1 cellular context compared by ENCODE assay signal in the genomic region with DNA sequence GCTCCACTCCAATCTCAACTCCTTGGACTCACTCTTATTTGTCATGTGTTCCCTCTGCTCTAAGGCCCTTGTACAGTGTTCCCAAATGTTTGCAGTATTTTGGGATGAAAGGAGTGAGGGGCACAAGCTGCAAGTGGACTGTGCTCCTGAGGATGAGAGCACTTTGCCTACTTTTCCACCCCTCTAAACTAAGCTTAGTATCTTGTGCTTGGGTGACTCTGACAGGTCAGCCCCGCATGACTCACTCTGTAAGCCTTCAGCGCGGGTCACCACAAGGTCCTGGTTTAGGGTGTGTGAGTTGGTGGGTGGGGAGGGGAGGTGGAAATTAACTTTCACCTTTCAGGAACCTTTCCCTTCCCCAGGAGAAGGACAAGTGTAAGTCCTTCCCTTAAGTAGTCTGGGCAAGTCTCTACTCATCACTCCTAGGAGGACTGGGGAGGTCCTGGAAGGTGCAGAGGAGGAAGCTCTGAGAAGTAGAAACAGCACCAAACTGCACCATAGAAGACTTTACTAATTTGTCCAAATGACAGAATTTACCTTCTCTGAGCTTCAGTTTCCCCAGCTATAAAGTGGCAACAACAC.
TF ChIP-seq lines count a peak whose summit lies in the region.

No MANE protein-coding gene starts in this region.

TF ChIP-seq in K562, 482 proteins besides CTCF, POLR2A, EP300 and RAD21 (continued from another document):
- TF ChIP-seq, protein P1, sequence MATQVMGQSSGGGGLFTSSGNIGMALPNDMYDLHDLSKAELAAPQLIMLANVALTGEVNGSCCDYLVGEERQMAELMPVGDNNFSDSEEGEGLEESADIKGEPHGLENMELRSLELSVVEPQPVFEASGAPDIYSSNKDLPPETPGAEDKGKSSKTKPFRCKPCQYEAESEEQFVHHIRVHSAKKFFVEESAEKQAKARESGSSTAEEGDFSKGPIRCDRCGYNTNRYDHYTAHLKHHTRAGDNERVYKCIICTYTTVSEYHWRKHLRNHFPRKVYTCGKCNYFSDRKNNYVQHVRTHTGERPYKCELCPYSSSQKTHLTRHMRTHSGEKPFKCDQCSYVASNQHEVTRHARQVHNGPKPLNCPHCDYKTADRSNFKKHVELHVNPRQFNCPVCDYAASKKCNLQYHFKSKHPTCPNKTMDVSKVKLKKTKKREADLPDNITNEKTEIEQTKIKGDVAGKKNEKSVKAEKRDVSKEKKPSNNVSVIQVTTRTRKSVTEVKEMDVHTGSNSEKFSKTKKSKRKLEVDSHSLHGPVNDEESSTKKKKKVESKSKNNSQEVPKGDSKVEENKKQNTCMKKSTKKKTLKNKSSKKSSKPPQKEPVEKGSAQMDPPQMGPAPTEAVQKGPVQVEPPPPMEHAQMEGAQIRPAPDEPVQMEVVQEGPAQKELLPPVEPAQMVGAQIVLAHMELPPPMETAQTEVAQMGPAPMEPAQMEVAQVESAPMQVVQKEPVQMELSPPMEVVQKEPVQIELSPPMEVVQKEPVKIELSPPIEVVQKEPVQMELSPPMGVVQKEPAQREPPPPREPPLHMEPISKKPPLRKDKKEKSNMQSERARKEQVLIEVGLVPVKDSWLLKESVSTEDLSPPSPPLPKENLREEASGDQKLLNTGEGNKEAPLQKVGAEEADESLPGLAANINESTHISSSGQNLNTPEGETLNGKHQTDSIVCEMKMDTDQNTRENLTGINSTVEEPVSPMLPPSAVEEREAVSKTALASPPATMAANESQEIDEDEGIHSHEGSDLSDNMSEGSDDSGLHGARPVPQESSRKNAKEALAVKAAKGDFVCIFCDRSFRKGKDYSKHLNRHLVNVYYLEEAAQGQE (CRISPR knock-in tag; IDR thresholded peaks at IDR 0.05; ENCODE audit: low read depth): no peak
- no peak for TF ChIP-seq POLR2G (IDR thresholded peaks at IDR 0.05; ENCODE audit: low read depth, low read length)
- TF ChIP-seq RB1 (IDR thresholded peaks at IDR 0.05; ENCODE audit: low read depth): no peak
- no peak for TF ChIP-seq MEF2D (tag; conservative IDR thresholded peaks at IDR 0.05; ENCODE audit: low read depth)
- peak in 1 of 2 experiments; percentile 18; a peak in 1 of 4 replicates for TF ChIP-seq TRIM24 (IDR thresholded peaks at IDR 0.05)
- TF ChIP-seq ZNF140 (CRISPR knock-in tag; IDR thresholded peaks at IDR 0.05): no peak
- TF ChIP-seq IFI16 (CRISPR knock-in tag; IDR thresholded peaks at IDR 0.05): no peak
- no peak for TF ChIP-seq HES1 (IDR thresholded peaks at IDR 0.05; ENCODE audit: low read depth)
- no peak for TF ChIP-seq KDM5B (IDR thresholded peaks at IDR 0.05; ENCODE audit: insufficient replicate concordance, low read depth, low read length)
- no peak for TF ChIP-seq ZNF695 (CRISPR knock-in tag; IDR thresholded peaks at IDR 0.05)
- TF ChIP-seq POLR2AphosphoS2 (IDR thresholded peaks at IDR 0.05; ENCODE audit: low read length): no peak
- peak; percentile 69 for TF ChIP-seq ZBTB7A (IDR thresholded peaks at IDR 0.05; ENCODE audit: borderline replicate concordance, control insufficient read depth, low read depth, low read length)
- TF ChIP-seq ZNF584 (CRISPR knock-in tag; IDR thresholded peaks at IDR 0.05; ENCODE audit: low read depth): no peak
- TF ChIP-seq NR2C1 (IDR thresholded peaks at IDR 0.05): peak; percentile 76
- TF ChIP-seq NR2C1 (tag; IDR thresholded peaks at IDR 0.05): peak; percentile 79
